In the genomic region with DNA sequence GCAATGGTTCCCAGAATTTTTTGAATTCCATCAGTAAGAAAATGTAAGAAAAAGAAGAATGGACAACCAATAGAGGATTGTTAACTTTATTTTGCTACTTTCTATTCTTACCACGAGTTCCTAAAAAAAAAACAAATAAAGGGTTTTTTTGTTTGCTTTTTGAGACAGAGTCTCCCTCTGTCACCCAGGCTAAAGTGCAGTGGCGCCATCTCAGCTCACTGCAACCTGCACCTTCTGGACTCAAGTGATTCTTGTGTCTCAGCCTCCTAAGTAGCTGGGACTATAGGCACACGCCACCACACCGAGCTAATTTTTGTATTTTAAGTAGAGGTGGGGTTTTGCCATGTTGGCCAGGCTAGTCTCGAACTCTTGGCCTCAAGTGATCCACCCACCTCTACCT, we compare ENCODE assay signal across 2 cellular contexts.
A peak's percentile ranks its signal among the peaks of the same experiment; 100 is the strongest.
TF ChIP-seq lines count a peak whose summit lies in the region.

No MANE protein-coding gene starts in this region.

TF ChIP-seq in HepG2, 621 proteins besides CTCF, POLR2A, EP300 and RAD21 (continued from another document):
- TF ChIP-seq, protein P1, sequence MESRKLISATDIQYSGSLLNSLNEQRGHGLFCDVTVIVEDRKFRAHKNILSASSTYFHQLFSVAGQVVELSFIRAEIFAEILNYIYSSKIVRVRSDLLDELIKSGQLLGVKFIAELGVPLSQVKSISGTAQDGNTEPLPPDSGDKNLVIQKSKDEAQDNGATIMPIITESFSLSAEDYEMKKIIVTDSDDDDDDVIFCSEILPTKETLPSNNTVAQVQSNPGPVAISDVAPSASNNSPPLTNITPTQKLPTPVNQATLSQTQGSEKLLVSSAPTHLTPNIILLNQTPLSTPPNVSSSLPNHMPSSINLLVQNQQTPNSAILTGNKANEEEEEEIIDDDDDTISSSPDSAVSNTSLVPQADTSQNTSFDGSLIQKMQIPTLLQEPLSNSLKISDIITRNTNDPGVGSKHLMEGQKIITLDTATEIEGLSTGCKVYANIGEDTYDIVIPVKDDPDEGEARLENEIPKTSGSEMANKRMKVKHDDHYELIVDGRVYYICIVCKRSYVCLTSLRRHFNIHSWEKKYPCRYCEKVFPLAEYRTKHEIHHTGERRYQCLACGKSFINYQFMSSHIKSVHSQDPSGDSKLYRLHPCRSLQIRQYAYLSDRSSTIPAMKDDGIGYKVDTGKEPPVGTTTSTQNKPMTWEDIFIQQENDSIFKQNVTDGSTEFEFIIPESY (CRISPR knock-in tag; IDR thresholded peaks at IDR 0.05): peak; percentile 84
TF ChIP-seq in HepG2: peak in this region for 1.

TF ChIP-seq in endothelial cell of umbilical vein, 7 proteins besides CTCF, POLR2A, EP300 and RAD21 (continued from another document):
- TF ChIP-seq, protein P2, sequence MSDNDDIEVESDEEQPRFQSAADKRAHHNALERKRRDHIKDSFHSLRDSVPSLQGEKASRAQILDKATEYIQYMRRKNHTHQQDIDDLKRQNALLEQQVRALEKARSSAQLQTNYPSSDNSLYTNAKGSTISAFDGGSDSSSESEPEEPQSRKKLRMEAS (IDR thresholded peaks at IDR 0.05; ENCODE audit: insufficient read depth, insufficient read length): no peak
- TF ChIP-seq GATA2 (IDR thresholded peaks at IDR 0.05; ENCODE audit: insufficient read depth, insufficient read length, low read depth, low read length) (no peak), EZH2 (IDR thresholded peaks at IDR 0.05; ENCODE audit: borderline replicate concordance, low read depth, low read length, severe bottlenecking) (no peak)
